Comparison of ENCODE assay signal across 1 cellular context in the genomic region with DNA sequence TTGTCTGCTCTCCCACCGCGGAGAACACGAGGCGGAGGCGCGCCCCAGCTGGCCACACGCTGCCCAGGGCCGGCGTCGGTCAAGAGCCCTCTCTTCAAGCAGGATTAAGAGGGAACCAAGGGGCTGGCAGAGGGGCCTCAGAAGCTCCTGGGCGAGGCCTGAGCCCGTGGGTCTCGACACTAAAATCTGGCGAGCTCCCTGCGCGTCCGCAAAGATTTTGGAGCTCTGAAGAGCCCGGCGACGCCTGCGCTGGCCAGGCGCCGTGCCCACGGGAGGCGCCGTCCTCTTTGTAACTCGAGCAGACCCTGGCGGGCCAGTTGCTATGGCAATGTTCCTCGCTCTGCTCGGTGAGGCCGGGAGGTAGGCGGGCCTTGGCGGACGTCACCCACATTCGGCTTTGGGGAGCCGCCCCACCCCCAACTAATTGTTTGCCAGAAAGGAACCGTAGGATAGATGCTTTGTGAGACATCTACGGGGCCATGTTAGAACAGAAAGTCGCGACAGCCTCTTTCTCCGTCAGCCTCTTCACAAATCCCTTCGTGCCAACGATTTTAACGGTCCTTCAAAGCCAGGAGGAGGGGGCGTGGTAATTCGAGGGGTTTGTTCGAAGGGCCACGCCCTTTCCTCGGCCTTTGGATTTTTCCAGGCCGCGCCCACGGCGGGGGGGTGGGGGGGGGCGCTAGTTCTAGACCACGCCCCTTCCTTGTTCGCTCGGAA.
TF ChIP-seq lines count a peak whose summit lies in the region.

No MANE protein-coding gene starts in this region.

TF ChIP-seq in GM12878, 131 proteins besides CTCF, POLR2A, EP300 and RAD21 (continued from another document and continues in another):
- TF ChIP-seq, protein P1, sequence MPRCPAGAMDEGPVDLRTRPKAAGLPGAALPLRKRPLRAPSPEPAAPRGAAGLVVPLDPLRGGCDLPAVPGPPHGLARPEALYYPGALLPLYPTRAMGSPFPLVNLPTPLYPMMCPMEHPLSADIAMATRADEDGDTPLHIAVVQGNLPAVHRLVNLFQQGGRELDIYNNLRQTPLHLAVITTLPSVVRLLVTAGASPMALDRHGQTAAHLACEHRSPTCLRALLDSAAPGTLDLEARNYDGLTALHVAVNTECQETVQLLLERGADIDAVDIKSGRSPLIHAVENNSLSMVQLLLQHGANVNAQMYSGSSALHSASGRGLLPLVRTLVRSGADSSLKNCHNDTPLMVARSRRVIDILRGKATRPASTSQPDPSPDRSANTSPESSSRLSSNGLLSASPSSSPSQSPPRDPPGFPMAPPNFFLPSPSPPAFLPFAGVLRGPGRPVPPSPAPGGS (IDR thresholded peaks at IDR 0.05; ENCODE audit: borderline replicate concordance, insufficient read depth, low read depth, low read length, poor library complexity, severe bottlenecking) = no peak
- no peak for TF ChIP-seq ZZZ3 (IDR thresholded peaks at IDR 0.05; ENCODE audit: control insufficient read depth, insufficient read length, low read depth)
- TF ChIP-seq SREBF1 (IDR thresholded peaks at IDR 0.05; ENCODE audit: low read length) = no peak
- no peak for TF ChIP-seq TAF1 (IDR thresholded peaks at IDR 0.05; ENCODE audit: borderline replicate concordance, low read depth, low read length)
- TF ChIP-seq MEF2A (IDR thresholded peaks at IDR 0.05; ENCODE audit: insufficient read depth, low read depth, low read length) = no peak
- TF ChIP-seq SUZ12 (IDR thresholded peaks at IDR 0.05; ENCODE audit: unreplicated experiment) = no peak
- TF ChIP-seq PAX8 (IDR thresholded peaks at IDR 0.05) = no peak
- no peak for TF ChIP-seq ZNF384 (IDR thresholded peaks at IDR 0.05; ENCODE audit: borderline replicate concordance, low read depth, low read length)
- peak; percentile 56; the same call in 1 of the 2 replicates for TF ChIP-seq ZNF207 (IDR thresholded peaks at IDR 0.05; ENCODE audit: borderline replicate concordance)
- TF ChIP-seq, protein P2, sequence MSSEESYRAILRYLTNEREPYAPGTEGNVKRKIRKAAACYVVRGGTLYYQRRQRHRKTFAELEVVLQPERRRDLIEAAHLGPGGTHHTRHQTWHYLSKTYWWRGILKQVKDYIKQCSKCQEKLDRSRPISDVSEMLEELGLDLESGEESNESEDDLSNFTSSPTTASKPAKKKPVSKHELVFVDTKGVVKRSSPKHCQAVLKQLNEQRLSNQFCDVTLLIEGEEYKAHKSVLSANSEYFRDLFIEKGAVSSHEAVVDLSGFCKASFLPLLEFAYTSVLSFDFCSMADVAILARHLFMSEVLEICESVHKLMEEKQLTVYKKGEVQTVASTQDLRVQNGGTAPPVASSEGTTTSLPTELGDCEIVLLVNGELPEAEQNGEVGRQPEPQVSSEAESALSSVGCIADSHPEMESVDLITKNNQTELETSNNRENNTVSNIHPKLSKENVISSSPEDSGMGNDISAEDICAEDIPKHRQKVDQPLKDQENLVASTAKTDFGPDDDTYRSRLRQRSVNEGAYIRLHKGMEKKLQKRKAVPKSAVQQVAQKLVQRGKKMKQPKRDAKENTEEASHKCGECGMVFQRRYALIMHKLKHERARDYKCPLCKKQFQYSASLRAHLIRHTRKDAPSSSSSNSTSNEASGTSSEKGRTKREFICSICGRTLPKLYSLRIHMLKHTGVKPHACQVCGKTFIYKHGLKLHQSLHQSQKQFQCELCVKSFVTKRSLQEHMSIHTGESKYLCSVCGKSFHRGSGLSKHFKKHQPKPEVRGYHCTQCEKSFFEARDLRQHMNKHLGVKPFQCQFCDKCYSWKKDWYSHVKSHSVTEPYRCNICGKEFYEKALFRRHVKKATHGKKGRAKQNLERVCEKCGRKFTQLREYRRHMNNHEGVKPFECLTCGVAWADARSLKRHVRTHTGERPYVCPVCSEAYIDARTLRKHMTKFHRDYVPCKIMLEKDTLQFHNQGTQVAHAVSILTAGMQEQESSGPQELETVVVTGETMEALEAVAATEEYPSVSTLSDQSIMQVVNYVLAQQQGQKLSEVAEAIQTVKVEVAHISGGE (CRISPR knock-in tag; IDR thresholded peaks at IDR 0.05) = no peak
- TF ChIP-seq ZNF274 (IDR thresholded peaks at IDR 0.05; ENCODE audit: insufficient read depth, insufficient read length) = no peak
- TF ChIP-seq, protein P3, sequence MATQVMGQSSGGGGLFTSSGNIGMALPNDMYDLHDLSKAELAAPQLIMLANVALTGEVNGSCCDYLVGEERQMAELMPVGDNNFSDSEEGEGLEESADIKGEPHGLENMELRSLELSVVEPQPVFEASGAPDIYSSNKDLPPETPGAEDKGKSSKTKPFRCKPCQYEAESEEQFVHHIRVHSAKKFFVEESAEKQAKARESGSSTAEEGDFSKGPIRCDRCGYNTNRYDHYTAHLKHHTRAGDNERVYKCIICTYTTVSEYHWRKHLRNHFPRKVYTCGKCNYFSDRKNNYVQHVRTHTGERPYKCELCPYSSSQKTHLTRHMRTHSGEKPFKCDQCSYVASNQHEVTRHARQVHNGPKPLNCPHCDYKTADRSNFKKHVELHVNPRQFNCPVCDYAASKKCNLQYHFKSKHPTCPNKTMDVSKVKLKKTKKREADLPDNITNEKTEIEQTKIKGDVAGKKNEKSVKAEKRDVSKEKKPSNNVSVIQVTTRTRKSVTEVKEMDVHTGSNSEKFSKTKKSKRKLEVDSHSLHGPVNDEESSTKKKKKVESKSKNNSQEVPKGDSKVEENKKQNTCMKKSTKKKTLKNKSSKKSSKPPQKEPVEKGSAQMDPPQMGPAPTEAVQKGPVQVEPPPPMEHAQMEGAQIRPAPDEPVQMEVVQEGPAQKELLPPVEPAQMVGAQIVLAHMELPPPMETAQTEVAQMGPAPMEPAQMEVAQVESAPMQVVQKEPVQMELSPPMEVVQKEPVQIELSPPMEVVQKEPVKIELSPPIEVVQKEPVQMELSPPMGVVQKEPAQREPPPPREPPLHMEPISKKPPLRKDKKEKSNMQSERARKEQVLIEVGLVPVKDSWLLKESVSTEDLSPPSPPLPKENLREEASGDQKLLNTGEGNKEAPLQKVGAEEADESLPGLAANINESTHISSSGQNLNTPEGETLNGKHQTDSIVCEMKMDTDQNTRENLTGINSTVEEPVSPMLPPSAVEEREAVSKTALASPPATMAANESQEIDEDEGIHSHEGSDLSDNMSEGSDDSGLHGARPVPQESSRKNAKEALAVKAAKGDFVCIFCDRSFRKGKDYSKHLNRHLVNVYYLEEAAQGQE (IDR thresholded peaks at IDR 0.05; ENCODE audit: low read depth, low read length) = no peak
- no peak for TF ChIP-seq ESRRA (IDR thresholded peaks at IDR 0.05; ENCODE audit: low read length)
- TF ChIP-seq, protein P4, sequence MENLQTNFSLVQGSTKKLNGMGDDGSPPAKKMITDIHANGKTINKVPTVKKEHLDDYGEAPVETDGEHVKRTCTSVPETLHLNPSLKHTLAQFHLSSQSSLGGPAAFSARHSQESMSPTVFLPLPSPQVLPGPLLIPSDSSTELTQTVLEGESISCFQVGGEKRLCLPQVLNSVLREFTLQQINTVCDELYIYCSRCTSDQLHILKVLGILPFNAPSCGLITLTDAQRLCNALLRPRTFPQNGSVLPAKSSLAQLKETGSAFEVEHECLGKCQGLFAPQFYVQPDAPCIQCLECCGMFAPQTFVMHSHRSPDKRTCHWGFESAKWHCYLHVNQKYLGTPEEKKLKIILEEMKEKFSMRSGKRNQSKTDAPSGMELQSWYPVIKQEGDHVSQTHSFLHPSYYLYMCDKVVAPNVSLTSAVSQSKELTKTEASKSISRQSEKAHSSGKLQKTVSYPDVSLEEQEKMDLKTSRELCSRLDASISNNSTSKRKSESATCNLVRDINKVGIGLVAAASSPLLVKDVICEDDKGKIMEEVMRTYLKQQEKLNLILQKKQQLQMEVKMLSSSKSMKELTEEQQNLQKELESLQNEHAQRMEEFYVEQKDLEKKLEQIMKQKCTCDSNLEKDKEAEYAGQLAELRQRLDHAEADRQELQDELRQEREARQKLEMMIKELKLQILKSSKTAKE (IDR thresholded peaks at IDR 0.05; ENCODE audit: low read depth, poor library complexity, severe bottlenecking) = peak; percentile 24
- no peak for TF ChIP-seq TCF3 (IDR thresholded peaks at IDR 0.05; ENCODE audit: borderline replicate concordance, insufficient read depth, low read depth, low read length)
- TF ChIP-seq CHD1 (IDR thresholded peaks at IDR 0.05; ENCODE audit: low read depth, low read length) = 0 out of 2 replicates have a peak, but pooled peaks have one; percentile 42
- no peak for TF ChIP-seq SUPT20H (IDR thresholded peaks at IDR 0.05; ENCODE audit: borderline replicate concordance, control insufficient read depth, low read depth, low read length)
- TF ChIP-seq BMI1 (IDR thresholded peaks at IDR 0.05; ENCODE audit: borderline replicate concordance) = peak; percentile 94
- no peak for TF ChIP-seq CHD4 (IDR thresholded peaks at IDR 0.05)
- TF ChIP-seq NFXL1 (IDR thresholded peaks at IDR 0.05; ENCODE audit: borderline replicate concordance) = no peak
- no peak for TF ChIP-seq YY1 (IDR thresholded peaks at IDR 0.05; ENCODE audit: low read depth, low read length)
- TF ChIP-seq TARDBP (IDR thresholded peaks at IDR 0.05; ENCODE audit: borderline replicate concordance) = no peak
- TF ChIP-seq LARP7 (IDR thresholded peaks at IDR 0.05) = peak; percentile 82
- no peak for TF ChIP-seq SIX5 (IDR thresholded peaks at IDR 0.05; ENCODE audit: low read depth, low read length, severe bottlenecking)
- 0 out of 4 replicates have a peak, but pooled peaks of 1 of the 2 experiments have one; percentile 4 for TF ChIP-seq ETV6 (conservative IDR thresholded peaks at IDR 0.05 in 1 of 2, IDR thresholded peaks at IDR 0.05 in 1 of 2; ENCODE audit: borderline replicate concordance in 1 of 2, low read depth in 1 of 2)
- TF ChIP-seq, protein P5, sequence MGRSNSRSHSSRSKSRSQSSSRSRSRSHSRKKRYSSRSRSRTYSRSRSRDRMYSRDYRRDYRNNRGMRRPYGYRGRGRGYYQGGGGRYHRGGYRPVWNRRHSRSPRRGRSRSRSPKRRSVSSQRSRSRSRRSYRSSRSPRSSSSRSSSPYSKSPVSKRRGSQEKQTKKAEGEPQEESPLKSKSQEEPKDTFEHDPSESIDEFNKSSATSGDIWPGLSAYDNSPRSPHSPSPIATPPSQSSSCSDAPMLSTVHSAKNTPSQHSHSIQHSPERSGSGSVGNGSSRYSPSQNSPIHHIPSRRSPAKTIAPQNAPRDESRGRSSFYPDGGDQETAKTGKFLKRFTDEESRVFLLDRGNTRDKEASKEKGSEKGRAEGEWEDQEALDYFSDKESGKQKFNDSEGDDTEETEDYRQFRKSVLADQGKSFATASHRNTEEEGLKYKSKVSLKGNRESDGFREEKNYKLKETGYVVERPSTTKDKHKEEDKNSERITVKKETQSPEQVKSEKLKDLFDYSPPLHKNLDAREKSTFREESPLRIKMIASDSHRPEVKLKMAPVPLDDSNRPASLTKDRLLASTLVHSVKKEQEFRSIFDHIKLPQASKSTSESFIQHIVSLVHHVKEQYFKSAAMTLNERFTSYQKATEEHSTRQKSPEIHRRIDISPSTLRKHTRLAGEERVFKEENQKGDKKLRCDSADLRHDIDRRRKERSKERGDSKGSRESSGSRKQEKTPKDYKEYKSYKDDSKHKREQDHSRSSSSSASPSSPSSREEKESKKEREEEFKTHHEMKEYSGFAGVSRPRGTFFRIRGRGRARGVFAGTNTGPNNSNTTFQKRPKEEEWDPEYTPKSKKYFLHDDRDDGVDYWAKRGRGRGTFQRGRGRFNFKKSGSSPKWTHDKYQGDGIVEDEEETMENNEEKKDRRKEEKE (IDR thresholded peaks at IDR 0.05) = no peak
- TF ChIP-seq, protein P6, sequence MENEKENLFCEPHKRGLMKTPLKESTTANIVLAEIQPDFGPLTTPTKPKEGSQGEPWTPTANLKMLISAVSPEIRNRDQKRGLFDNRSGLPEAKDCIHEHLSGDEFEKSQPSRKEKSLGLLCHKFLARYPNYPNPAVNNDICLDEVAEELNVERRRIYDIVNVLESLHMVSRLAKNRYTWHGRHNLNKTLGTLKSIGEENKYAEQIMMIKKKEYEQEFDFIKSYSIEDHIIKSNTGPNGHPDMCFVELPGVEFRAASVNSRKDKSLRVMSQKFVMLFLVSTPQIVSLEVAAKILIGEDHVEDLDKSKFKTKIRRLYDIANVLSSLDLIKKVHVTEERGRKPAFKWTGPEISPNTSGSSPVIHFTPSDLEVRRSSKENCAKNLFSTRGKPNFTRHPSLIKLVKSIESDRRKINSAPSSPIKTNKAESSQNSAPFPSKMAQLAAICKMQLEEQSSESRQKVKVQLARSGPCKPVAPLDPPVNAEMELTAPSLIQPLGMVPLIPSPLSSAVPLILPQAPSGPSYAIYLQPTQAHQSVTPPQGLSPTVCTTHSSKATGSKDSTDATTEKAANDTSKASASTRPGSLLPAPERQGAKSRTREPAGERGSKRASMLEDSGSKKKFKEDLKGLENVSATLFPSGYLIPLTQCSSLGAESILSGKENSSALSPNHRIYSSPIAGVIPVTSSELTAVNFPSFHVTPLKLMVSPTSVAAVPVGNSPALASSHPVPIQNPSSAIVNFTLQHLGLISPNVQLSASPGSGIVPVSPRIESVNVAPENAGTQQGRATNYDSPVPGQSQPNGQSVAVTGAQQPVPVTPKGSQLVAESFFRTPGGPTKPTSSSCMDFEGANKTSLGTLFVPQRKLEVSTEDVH (IDR thresholded peaks at IDR 0.05; ENCODE audit: low read depth, partially characterized antibody) = no peak
- TF ChIP-seq, protein P7, sequence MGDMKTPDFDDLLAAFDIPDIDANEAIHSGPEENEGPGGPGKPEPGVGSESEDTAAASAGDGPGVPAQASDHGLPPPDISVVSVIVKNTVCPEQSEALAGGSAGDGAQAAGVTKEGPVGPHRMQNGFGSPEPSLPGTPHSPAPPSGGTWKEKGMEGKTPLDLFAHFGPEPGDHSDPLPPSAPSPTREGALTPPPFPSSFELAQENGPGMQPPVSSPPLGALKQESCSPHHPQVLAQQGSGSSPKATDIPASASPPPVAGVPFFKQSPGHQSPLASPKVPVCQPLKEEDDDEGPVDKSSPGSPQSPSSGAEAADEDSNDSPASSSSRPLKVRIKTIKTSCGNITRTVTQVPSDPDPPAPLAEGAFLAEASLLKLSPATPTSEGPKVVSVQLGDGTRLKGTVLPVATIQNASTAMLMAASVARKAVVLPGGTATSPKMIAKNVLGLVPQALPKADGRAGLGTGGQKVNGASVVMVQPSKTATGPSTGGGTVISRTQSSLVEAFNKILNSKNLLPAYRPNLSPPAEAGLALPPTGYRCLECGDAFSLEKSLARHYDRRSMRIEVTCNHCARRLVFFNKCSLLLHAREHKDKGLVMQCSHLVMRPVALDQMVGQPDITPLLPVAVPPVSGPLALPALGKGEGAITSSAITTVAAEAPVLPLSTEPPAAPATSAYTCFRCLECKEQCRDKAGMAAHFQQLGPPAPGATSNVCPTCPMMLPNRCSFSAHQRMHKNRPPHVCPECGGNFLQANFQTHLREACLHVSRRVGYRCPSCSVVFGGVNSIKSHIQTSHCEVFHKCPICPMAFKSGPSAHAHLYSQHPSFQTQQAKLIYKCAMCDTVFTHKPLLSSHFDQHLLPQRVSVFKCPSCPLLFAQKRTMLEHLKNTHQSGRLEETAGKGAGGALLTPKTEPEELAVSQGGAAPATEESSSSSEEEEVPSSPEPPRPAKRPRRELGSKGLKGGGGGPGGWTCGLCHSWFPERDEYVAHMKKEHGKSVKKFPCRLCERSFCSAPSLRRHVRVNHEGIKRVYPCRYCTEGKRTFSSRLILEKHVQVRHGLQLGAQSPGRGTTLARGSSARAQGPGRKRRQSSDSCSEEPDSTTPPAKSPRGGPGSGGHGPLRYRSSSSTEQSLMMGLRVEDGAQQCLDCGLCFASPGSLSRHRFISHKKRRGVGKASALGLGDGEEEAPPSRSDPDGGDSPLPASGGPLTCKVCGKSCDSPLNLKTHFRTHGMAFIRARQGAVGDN (IDR thresholded peaks at IDR 0.05) = peak; percentile 66; the same call in 1 of the 2 replicates
- no peak for TF ChIP-seq SMAD5 (IDR thresholded peaks at IDR 0.05; ENCODE audit: low read depth)
- peak; percentile 4 for TF ChIP-seq EED (IDR thresholded peaks at IDR 0.05; ENCODE audit: low read depth)
- peak; percentile 64 for TF ChIP-seq ZBED1 (IDR thresholded peaks at IDR 0.05; ENCODE audit: borderline replicate concordance)
- TF ChIP-seq, protein P8, sequence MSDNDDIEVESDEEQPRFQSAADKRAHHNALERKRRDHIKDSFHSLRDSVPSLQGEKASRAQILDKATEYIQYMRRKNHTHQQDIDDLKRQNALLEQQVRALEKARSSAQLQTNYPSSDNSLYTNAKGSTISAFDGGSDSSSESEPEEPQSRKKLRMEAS (IDR thresholded peaks at IDR 0.05; ENCODE audit: low read depth, low read length) = peak; percentile 78
- TF ChIP-seq MXI1 (IDR thresholded peaks at IDR 0.05; ENCODE audit: low read depth, low read length) = peak; percentile 67
- TF ChIP-seq RFX5 (IDR thresholded peaks at IDR 0.05; ENCODE audit: low read depth, low read length) = no peak
